ENCODE assay signal across 8 cellular contexts in genomic region chr7:113118074-113118959, GRCh38. TPM values are rescaled to one million over a fixed set of nuclear protein-coding genes. Genes with fewer than 3 reads are reported as not detected.
DNase-seq lines count a peak whose midpoint lies in the region; ATAC-seq and TF ChIP-seq lines count a peak whose summit lies in the region.

TSS of gene SMIM30 (minus strand) at chr7:113118554. CDS start at chr7:113117578, 976 bp downstream.

- H3K79me2 ChIP-seq in SU-DHL-6 (ENCODE audit: insufficient read depth, low read length) (no peaks in the 10 kb centered on the region), parathyroid adenoma (no peaks in the 10 kb centered on the region)

- peak within 1 kb of the TSS; percentile 96 for H3K4me3 Mint-ChIP-seq in activated naive CD8-positive, alpha-beta T cell treated with anti-CD3 and anti-CD28 coated beads, Interleukin-2, amount 10 ng/mL, durations not matched to agents 7 days and 5 days

- WGBS in tibial nerve, 2 donors: 0 to 1% methylated on average over 35 of the region's 35 CpGs

- no peaks in the 10 kb centered on the region for H4K20me1 ChIP-seq in SU-DHL-6 (ENCODE audit: low read depth, low read length)

- H3K27ac ChIP-seq in SU-DHL-6 (ENCODE audit: low read depth, low read length): no peak within 1 kb of the TSS
- peak within 1 kb of the TSS; percentile 34 for H3K27ac ChIP-seq in parathyroid adenoma
- peak within 1 kb of the TSS; percentile 51 to 72 (median 64) for H3K27ac ChIP-seq in tibial nerve

- H3K4me3 ChIP-seq in SU-DHL-6 (ENCODE audit: insufficient read depth, low read length, poor library complexity, severe bottlenecking) (peak within 1 kb of the TSS; percentile 54), parathyroid adenoma (ENCODE audit: low read depth, low read length) (peak within 1 kb of the TSS; percentile 88), tibial nerve (peak within 1 kb of the TSS; percentile 39 to 72 (median 54))

- H3K9ac ChIP-seq in SU-DHL-6 (ENCODE audit: low read length): peak within 1 kb of the TSS; percentile 27; the same call in 1 of the 2 replicates
- H3K9ac ChIP-seq in parathyroid adenoma: no peak within 1 kb of the TSS

- peaks cover 11% of the 10 kb centered on the region for H3K4me1 Mint-ChIP-seq in activated naive CD8-positive, alpha-beta T cell treated with anti-CD3 and anti-CD28 coated beads, Interleukin-2, amount 10 ng/mL, durations not matched to agents 7 days and 5 days

- TF ChIP-seq CTCF in GM10266 (IDR thresholded peaks at IDR 0.05; ENCODE audit: control insufficient read depth, insufficient read depth, low read depth, missing control alignments) (no peak), SU-DHL-6 (IDR thresholded peaks at IDR 0.05; ENCODE audit: insufficient read depth, low read length, poor library complexity, severe bottlenecking) (no peak), parathyroid adenoma (IDR thresholded peaks at IDR 0.05) (no peak), tibial nerve (IDR thresholded peaks at IDR 0.05) (peak in 1 of 5 experiments; percentile 17)

- H3K4me2 ChIP-seq in SU-DHL-6 (ENCODE audit: low read depth, low read length, poor library complexity, severe bottlenecking): peak within 1 kb of the TSS; percentile 53
- peak within 1 kb of the TSS; percentile 89 for H3K4me2 ChIP-seq in parathyroid adenoma (ENCODE audit: low read length)

- no peaks in the 10 kb centered on the region for H3F3A ChIP-seq in SU-DHL-6 (ENCODE audit: insufficient read depth)

- intact Hi-C loops in Right ventricle myocardium superior (cut with DNase I): loop anchor here (10.0 kb wide), 1 partner anchor 184 kb away; a partner anchor contains a TSS

- no peaks in the 10 kb centered on the region for H3K9me2 ChIP-seq in SU-DHL-6 (replicated peaks; ENCODE audit: insufficient read depth, low read length)

- H3K4me1 ChIP-seq in parathyroid adenoma (no peaks in the 10 kb centered on the region), tibial nerve (peaks cover 0 to 15% (median 3%) of the 10 kb centered on the region in 4 donors)

- no peaks in the 10 kb centered on the region for H3K36me3 ChIP-seq in SU-DHL-6 (ENCODE audit: low read length)
- H3K36me3 ChIP-seq in parathyroid adenoma (ENCODE audit: control insufficient read depth, insufficient read depth, low read length): no peaks in the 10 kb centered on the region
- peaks cover 0 to 18% (median 0%) of the 10 kb centered on the region in 3 donors for H3K36me3 ChIP-seq in tibial nerve

- POLR2A ChIA-PET in activated naive CD8-positive, alpha-beta T cell treated with anti-CD3 and anti-CD28 coated beads, Interleukin-2, amount 10 ng/mL, durations not matched to agents 7 days and 5 days (lab: Charles Lee): no interaction called here

- ATAC-seq in HG02642 (IDR thresholded peaks at IDR 0.05; ENCODE audit: poor library complexity, unreplicated experiment) (peak; percentile 99), Right ventricle myocardium superior (ENCODE audit: poor library complexity) (peak; percentile 100)
- peak; percentile 100 for ATAC-seq in activated naive CD8-positive, alpha-beta T cell treated with anti-CD3 and anti-CD28 coated beads, Interleukin-2, amount 10 ng/mL, durations not matched to agents 7 days and 5 days (ENCODE audit: low read depth)

- peak; percentile 78 to 79 for TF ChIP-seq POLR2A in tibial nerve (IDR thresholded peaks at IDR 0.05)

- peaks cover 10% of the 10 kb centered on the region for H3K36me3 Mint-ChIP-seq in activated naive CD8-positive, alpha-beta T cell treated with anti-CD3 and anti-CD28 coated beads, Interleukin-2, amount 10 ng/mL, durations not matched to agents 7 days and 5 days

- H3K9me3 Mint-ChIP-seq in activated naive CD8-positive, alpha-beta T cell treated with anti-CD3 and anti-CD28 coated beads, Interleukin-2, amount 10 ng/mL, durations not matched to agents 7 days and 5 days: no peaks in the 10 kb centered on the region

- DNase-seq in GM10266 (ENCODE audit: extremely low spot score) (peak; percentile 77), NCI-H128 (lab: John Stamatoyannopoulos, UW; ENCODE audit: unreplicated experiment) (peak; percentile 75), Right ventricle myocardium superior (peak; percentile 95), tibial nerve (ENCODE audit: low spot score in 2 of 2) (peak; percentile 88 to 92)
- peak; percentile 81 for DNase-seq in activated naive CD8-positive, alpha-beta T cell treated with anti-CD3 and anti-CD28 coated beads, Interleukin-2, amount 10 ng/mL, durations not matched to agents 7 days and 5 days

- H3K27me3 ChIP-seq in SU-DHL-6 (ENCODE audit: low read length) (no peaks in the 10 kb centered on the region), parathyroid adenoma (ENCODE audit: control insufficient read depth, insufficient read depth, low read length) (no peaks in the 10 kb centered on the region), tibial nerve (no peaks in the 10 kb centered on the region)

- no peaks in the 10 kb centered on the region for H3K27me3 Mint-ChIP-seq in activated naive CD8-positive, alpha-beta T cell treated with anti-CD3 and anti-CD28 coated beads, Interleukin-2, amount 10 ng/mL, durations not matched to agents 7 days and 5 days

- TF ChIP-seq EP300 in tibial nerve (IDR thresholded peaks at IDR 0.05): peak in 1 of 2 donors; percentile 97

- H3K27ac Mint-ChIP-seq in activated naive CD8-positive, alpha-beta T cell treated with anti-CD3 and anti-CD28 coated beads, Interleukin-2, amount 10 ng/mL, durations not matched to agents 7 days and 5 days: peak within 1 kb of the TSS; percentile 91

- H3K9me3 ChIP-seq in SU-DHL-6 (ENCODE audit: insufficient read depth, low read length) (no peaks in the 10 kb centered on the region), parathyroid adenoma (ENCODE audit: control insufficient read depth, low read length) (no peaks in the 10 kb centered on the region), tibial nerve (no peaks in the 10 kb centered on the region)

- H2AFZ ChIP-seq in SU-DHL-6 (ENCODE audit: low read depth, low read length, severe bottlenecking): peak within 1 kb of the TSS; percentile 69
- H2AFZ ChIP-seq in parathyroid adenoma: peak within 1 kb of the TSS; percentile 70

RNA-seq across cellular contexts. Expression of gene SMIM30, which starts in this region (rescaled TPM):
- 10 to 100 TPM; 23.9 to 24.2 TPM for total RNA-seq in activated naive CD8-positive, alpha-beta T cell treated with anti-CD3 and anti-CD28 coated beads, Interleukin-2, amount 10 ng/mL, durations not matched to agents 7 days and 5 days
- 118 TPM for total RNA-seq in Right ventricle myocardium superior
- 10 to 100 TPM; 17.8 to 42.4 (median 25.0) TPM for total RNA-seq in tibial nerve
